Comparison of ENCODE assay signal across 1 cellular context in genomic region chr15:89225588-89225987, GRCh38.
TF ChIP-seq lines count a peak whose summit lies in the region.

No MANE protein-coding gene starts in this region.

TF ChIP-seq in HEK293, 187 proteins besides CTCF, POLR2A, EP300 and RAD21 (continued from another document and continues in another):
- no peak for TF ChIP-seq PRDM10 (tag by site-specific recombination; IDR thresholded peaks at IDR 0.05)
- TF ChIP-seq ZNF37A (tag by site-specific recombination; IDR thresholded peaks at IDR 0.05), result no peak
- no peak for TF ChIP-seq ZNF26 (tag by site-specific recombination; IDR thresholded peaks at IDR 0.05)
- peak; percentile 56; the same call in 1 of the 2 replicates for TF ChIP-seq ZNF404 (tag by site-specific recombination; IDR thresholded peaks at IDR 0.05)
- TF ChIP-seq RBAK (tag by site-specific recombination; IDR thresholded peaks at IDR 0.05), result no peak
- TF ChIP-seq ZNF10 (tag by site-specific recombination; IDR thresholded peaks at IDR 0.05), result no peak
- TF ChIP-seq ZNF426 (tag by site-specific recombination; IDR thresholded peaks at IDR 0.05), result peak; percentile 83
- TF ChIP-seq ZSCAN5A (tag by site-specific recombination; IDR thresholded peaks at IDR 0.05), result no peak
- no peak for TF ChIP-seq ZNF843 (tag by site-specific recombination; IDR thresholded peaks at IDR 0.05)
- no peak for TF ChIP-seq ZNF169 (tag by site-specific recombination; IDR thresholded peaks at IDR 0.05)
- no peak; the same call in 1 of the 2 replicates for TF ChIP-seq GLI2 (tag by site-specific recombination; IDR thresholded peaks at IDR 0.05; ENCODE audit: borderline replicate concordance, low read depth)
- TF ChIP-seq ZNF280D (tag by site-specific recombination; IDR thresholded peaks at IDR 0.05), result no peak
- TF ChIP-seq ZNF600 (tag by site-specific recombination; IDR thresholded peaks at IDR 0.05), result no peak
- TF ChIP-seq ZNF16 (tag by site-specific recombination; IDR thresholded peaks at IDR 0.05; ENCODE audit: low read depth), result no peak
- TF ChIP-seq ZBTB44 (tag by site-specific recombination; IDR thresholded peaks at IDR 0.05), result no peak
- peak; percentile 40 for TF ChIP-seq ZNF510 (tag by site-specific recombination; IDR thresholded peaks at IDR 0.05; ENCODE audit: insufficient replicate concordance)
- no peak for TF ChIP-seq ZNF473 (tag by site-specific recombination; IDR thresholded peaks at IDR 0.05)
- TF ChIP-seq ZNF140 (tag by site-specific recombination; IDR thresholded peaks at IDR 0.05), result peak; percentile 55; the same call in 1 of the 2 replicates
- TF ChIP-seq ZNF138 (tag by site-specific recombination; IDR thresholded peaks at IDR 0.05; ENCODE audit: borderline replicate concordance), result no peak
- TF ChIP-seq TSHZ1 (tag by site-specific recombination; IDR thresholded peaks at IDR 0.05; ENCODE audit: borderline replicate concordance), result no peak
- TF ChIP-seq ZNF555 (tag by site-specific recombination; conservative IDR thresholded peaks at IDR 0.05), result peak; percentile 68
- no peak for TF ChIP-seq ZNF292 (tag by site-specific recombination; IDR thresholded peaks at IDR 0.05; ENCODE audit: borderline replicate concordance, low read depth)
- no peak for TF ChIP-seq ZNF18 (tag by site-specific recombination; IDR thresholded peaks at IDR 0.05)
- TF ChIP-seq ZNF704 (tag by site-specific recombination; IDR thresholded peaks at IDR 0.05), result no peak
- no peak for TF ChIP-seq PRDM6 (tag by site-specific recombination; IDR thresholded peaks at IDR 0.05)
- TF ChIP-seq ZNF707 (tag by site-specific recombination; IDR thresholded peaks at IDR 0.05), result no peak
- TF ChIP-seq ZNF175 (tag by site-specific recombination; IDR thresholded peaks at IDR 0.05), result no peak
- TF ChIP-seq KLF10 (tag by site-specific recombination; IDR thresholded peaks at IDR 0.05), result no peak
- no peak for TF ChIP-seq ZNF202 (tag by site-specific recombination; IDR thresholded peaks at IDR 0.05; ENCODE audit: borderline replicate concordance)
- TF ChIP-seq ZFP69B (tag by site-specific recombination; IDR thresholded peaks at IDR 0.05), result no peak
- peak; percentile 9; the same call in 1 of the 2 replicates for TF ChIP-seq ZNF654 (tag by site-specific recombination; IDR thresholded peaks at IDR 0.05; ENCODE audit: low read depth)
- no peak for TF ChIP-seq ZNF449 (tag by site-specific recombination; IDR thresholded peaks at IDR 0.05)
- no peak for TF ChIP-seq ZNF391 (tag by site-specific recombination; IDR thresholded peaks at IDR 0.05; ENCODE audit: borderline replicate concordance, low read depth)
- TF ChIP-seq GLIS2 (tag by site-specific recombination; IDR thresholded peaks at IDR 0.05), result no peak
- no peak for TF ChIP-seq ZNF747 (tag by site-specific recombination; IDR thresholded peaks at IDR 0.05)
